13 cellular contexts compared by ENCODE assay signal in the genomic region with DNA sequence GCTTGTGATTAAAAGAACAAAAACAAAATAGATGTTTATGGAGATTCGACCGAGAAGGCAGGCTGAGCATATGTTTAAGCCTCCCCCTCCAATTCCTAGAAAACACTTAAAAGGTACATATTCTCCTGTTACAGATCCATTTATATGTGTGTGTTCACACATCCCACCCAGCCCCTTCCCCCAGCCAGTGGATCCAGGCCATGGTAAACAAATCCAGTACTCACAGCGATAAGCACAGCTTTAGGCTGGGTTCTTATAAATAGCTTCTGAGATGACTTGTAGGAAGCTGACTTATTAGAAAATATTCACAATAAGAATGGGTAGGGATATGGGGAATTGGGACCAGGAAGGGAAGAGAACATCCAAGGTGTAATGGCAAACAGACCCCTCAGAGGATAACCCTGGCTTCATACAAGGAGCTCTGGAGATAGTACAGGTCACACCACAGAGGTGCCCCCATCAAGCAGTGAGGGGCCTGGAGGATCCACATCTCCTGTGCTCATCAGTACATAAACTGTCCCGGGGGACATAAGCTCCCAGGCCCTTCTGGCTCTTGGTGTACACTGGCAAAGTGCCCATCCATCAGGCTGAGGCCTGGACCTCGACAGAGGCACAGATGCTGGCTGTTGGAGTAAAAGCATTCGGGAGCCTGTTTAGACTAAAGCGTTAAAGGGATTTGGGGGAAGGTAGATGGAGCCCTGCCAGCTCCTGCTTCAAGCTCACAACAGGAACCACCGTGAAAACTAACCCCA.
A peak's percentile ranks its signal among the peaks of the same experiment; 100 is the strongest.
DNase-seq lines count a peak whose midpoint lies in the region; ATAC-seq and TF ChIP-seq lines count a peak whose summit lies in the region.
"Had no signal": no experiment of that assay in that cellular context is flagged by ENCODE, and none has a peak within 500 bp of the region (broad histone marks: within the 10 kb centered on the region; RNA-seq: fewer than 3 reads in every experiment).

No MANE protein-coding gene starts in this region.

- POLR2A ChIA-PET in AG04450 (lab: Yijun Ruan, JAX), result interaction anchor here (0.5 kb wide), 1 partner anchor 30 kb away, joined by 4 read pairs; no protein-coding TSS in a partner anchor

- CTCF ChIA-PET in AG04450 (lab: Charles Lee), result interaction anchor here (0.5 kb wide), 1 partner anchor 9 kb away, joined by 3 read pairs; no protein-coding TSS in a partner anchor

- H3K9me3 ChIP-seq in AG04450 (ENCODE audit: control insufficient read depth, insufficient read depth, low read length), result no peaks in the 10 kb centered on the region
- H3K9me3 ChIP-seq in left ventricle myocardium inferior (replicated peaks), result no peaks in the 10 kb centered on the region
- H3K9me3 ChIP-seq: testis had no signal

- no peak for DNase-seq in AG04450 (ENCODE audit: low read depth, low spot score)
- peak; percentile 47 for DNase-seq in NCI-H1105 (lab: John Stamatoyannopoulos, UW)
- DNase-seq in left ventricle myocardium inferior, result peak; percentile 55
- no peak for DNase-seq in activated CD4-positive, alpha-beta T cell treated with anti-CD3 and anti-CD28 coated beads, Interleukin-2, amount 50 U/mL, for 48 hours
- DNase-seq in glomerular visceral epithelial cell (ENCODE audit: extremely low spot score), result no peak
- DNase-seq: activated CD8-positive, alpha-beta T cell treated with anti-CD3 and anti-CD28 coated beads for 36 hours; GF-D8; hippocampal formation; testis had no signal

- H3K4me1 ChIP-seq in left ventricle myocardium inferior, result peaks cover 45% of the 10 kb centered on the region

- H3K27ac ChIP-seq in AG04450 (ENCODE audit: low read depth, low read length) (peak overlapping the region; percentile 13), left ventricle myocardium inferior (replicated peaks) (peak overlapping the region; percentile 27)
- H3K27ac ChIP-seq: testis had no signal

- H3K36me3 ChIP-seq in left ventricle myocardium inferior, result no peaks in the 10 kb centered on the region

- intact Hi-C loops in left ventricle myocardium inferior (cut with micrococcal nuclease), result no loop called here

- H3K4me3 ChIP-seq in AG04450 (ENCODE audit: low read depth, low read length) (no peak overlapping the region), left ventricle myocardium inferior (no peak overlapping the region)
- H3K4me3 ChIP-seq: testis had no signal

- TF ChIP-seq CTCF in AG04450 (IDR thresholded peaks at IDR 0.05; ENCODE audit: low read depth, low read length) (no peak), left ventricle myocardium inferior (IDR thresholded peaks at IDR 0.05; ENCODE audit: borderline replicate concordance) (no peak)

- ATAC-seq in SK-N-SH treated with all-trans-retinoic acid at 6 μM for 48 hours (peak; percentile 58; the same call in 2 of the 3 replicates), HG02571 (IDR thresholded peaks at IDR 0.05; ENCODE audit: unreplicated experiment) (no peak), GM18867 (IDR thresholded peaks at IDR 0.05; ENCODE audit: unreplicated experiment) (no peak)
- ATAC-seq: activated CD8-positive, alpha-beta T cell treated with anti-CD3 and anti-CD28 coated beads for 36 hours; HepG2 had no signal

- H3K27me3 ChIP-seq in AG04450 (ENCODE audit: control insufficient read depth, insufficient read depth, low read length) (no peaks in the 10 kb centered on the region), left ventricle myocardium inferior (ENCODE audit: low read depth) (no peaks in the 10 kb centered on the region)
- H3K27me3 ChIP-seq: testis had no signal

TF ChIP-seq in SK-N-SH treated with all-trans-retinoic acid at 6 μM for 48 hours, 23 proteins besides CTCF, POLR2A, EP300 and RAD21:
- TF ChIP-seq RARB (CRISPR knock-in tag; IDR thresholded peaks at IDR 0.05), result no peak
- TF ChIP-seq, protein P1, sequence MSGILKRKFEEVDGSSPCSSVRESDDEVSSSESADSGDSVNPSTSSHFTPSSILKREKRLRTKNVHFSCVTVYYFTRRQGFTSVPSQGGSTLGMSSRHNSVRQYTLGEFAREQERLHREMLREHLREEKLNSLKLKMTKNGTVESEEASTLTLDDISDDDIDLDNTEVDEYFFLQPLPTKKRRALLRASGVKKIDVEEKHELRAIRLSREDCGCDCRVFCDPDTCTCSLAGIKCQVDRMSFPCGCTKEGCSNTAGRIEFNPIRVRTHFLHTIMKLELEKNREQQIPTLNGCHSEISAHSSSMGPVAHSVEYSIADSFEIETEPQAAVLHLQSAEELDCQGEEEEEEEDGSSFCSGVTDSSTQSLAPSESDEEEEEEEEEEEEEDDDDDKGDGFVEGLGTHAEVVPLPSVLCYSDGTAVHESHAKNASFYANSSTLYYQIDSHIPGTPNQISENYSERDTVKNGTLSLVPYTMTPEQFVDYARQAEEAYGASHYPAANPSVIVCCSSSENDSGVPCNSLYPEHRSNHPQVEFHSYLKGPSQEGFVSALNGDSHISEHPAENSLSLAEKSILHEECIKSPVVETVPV (CRISPR knock-in tag; IDR thresholded peaks at IDR 0.05), result no peak
- TF ChIP-seq TSHZ2 (CRISPR knock-in tag; IDR thresholded peaks at IDR 0.05), result no peak; the same call in none of the 2 replicates
- TF ChIP-seq, protein P2, sequence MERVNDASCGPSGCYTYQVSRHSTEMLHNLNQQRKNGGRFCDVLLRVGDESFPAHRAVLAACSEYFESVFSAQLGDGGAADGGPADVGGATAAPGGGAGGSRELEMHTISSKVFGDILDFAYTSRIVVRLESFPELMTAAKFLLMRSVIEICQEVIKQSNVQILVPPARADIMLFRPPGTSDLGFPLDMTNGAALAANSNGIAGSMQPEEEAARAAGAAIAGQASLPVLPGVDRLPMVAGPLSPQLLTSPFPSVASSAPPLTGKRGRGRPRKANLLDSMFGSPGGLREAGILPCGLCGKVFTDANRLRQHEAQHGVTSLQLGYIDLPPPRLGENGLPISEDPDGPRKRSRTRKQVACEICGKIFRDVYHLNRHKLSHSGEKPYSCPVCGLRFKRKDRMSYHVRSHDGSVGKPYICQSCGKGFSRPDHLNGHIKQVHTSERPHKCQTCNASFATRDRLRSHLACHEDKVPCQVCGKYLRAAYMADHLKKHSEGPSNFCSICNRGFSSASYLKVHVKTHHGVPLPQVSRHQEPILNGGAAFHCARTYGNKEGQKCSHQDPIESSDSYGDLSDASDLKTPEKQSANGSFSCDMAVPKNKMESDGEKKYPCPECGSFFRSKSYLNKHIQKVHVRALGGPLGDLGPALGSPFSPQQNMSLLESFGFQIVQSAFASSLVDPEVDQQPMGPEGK (CRISPR knock-in tag; IDR thresholded peaks at IDR 0.05; ENCODE audit: borderline replicate concordance), result no peak
- 0 out of 2 replicates have a peak, but pooled peaks have one; percentile 18 for TF ChIP-seq GLIS3 (CRISPR knock-in tag; IDR thresholded peaks at IDR 0.05)
- no peak for TF ChIP-seq ZC3H10 (CRISPR knock-in tag; IDR thresholded peaks at IDR 0.05)
- TF ChIP-seq ZFP30 (CRISPR knock-in tag; IDR thresholded peaks at IDR 0.05), result no peak
- peak; percentile 88 for TF ChIP-seq TCF4 (CRISPR knock-in tag; IDR thresholded peaks at IDR 0.05; ENCODE audit: borderline replicate concordance)
- TF ChIP-seq ARNTL (CRISPR knock-in tag; IDR thresholded peaks at IDR 0.05; ENCODE audit: borderline replicate concordance, low read depth), result no peak
- no peak for TF ChIP-seq TOX (CRISPR knock-in tag; IDR thresholded peaks at IDR 0.05; ENCODE audit: borderline replicate concordance)
- TF ChIP-seq PPARA (CRISPR knock-in tag; IDR thresholded peaks at IDR 0.05; ENCODE audit: borderline replicate concordance), result no peak
- TF ChIP-seq ESRRG (CRISPR knock-in tag; IDR thresholded peaks at IDR 0.05), result no peak
- no peak for TF ChIP-seq POU6F1 (CRISPR knock-in tag; IDR thresholded peaks at IDR 0.05; ENCODE audit: borderline replicate concordance, low read depth)
- peak; percentile 28; the same call in 1 of the 2 replicates for TF ChIP-seq ISL1 (CRISPR knock-in tag; IDR thresholded peaks at IDR 0.05)
- no peak for TF ChIP-seq OSR1 (CRISPR knock-in tag; IDR thresholded peaks at IDR 0.05)

Comparison
In these comparisons a context has a peak if more than half of its experiments do, and no peak if none do; other contexts are left out.
1. DNase-seq: peak in NCI-H1105 (single experiment) and left ventricle myocardium inferior (single experiment); none in AG04450 (single experiment), activated CD4-positive, alpha-beta T cell treated with anti-CD3 and anti-CD28 coated beads, Interleukin-2, amount 50 U/mL, for 48 hours (0 of 2) and glomerular visceral epithelial cell (single experiment).